ENCODE assay signal across 9 cellular contexts in genomic region chr10:23516530-23516929, GRCh38.
A peak's percentile ranks its signal among the peaks of the same experiment; 100 is the strongest.
DNase-seq lines count a peak whose midpoint lies in the region; ATAC-seq and TF ChIP-seq lines count a peak whose summit lies in the region.
"Had no signal": no experiment of that assay in that cellular context is flagged by ENCODE, and none has a peak within 500 bp of the region (broad histone marks: within the 10 kb centered on the region; RNA-seq: fewer than 3 reads in every experiment).

No MANE protein-coding gene starts in this region.

- no peak overlapping the region; the same call in 1 of the 2 replicates for H3K27ac ChIP-seq in DND-41 (ENCODE audit: low read length)
- H3K27ac ChIP-seq in neural cell (ENCODE audit: low read length) = no peak overlapping the region

- ATAC-seq in DND-41 (ENCODE audit: insufficient read depth, low read depth) (peak; percentile 86), HG03439 (IDR thresholded peaks at IDR 0.05; ENCODE audit: unreplicated experiment) (no peak)
- ATAC-seq in activated naive CD4-positive, alpha-beta T cell treated with anti-CD3 and anti-CD28 coated beads, Interleukin-2, amount 50 U/mL, for 72 hours = no peak

- H3K9ac ChIP-seq in DND-41 (ENCODE audit: low read depth, low read length) (no peak overlapping the region), neural cell (ENCODE audit: low read length) (no peak overlapping the region)

- DNase-seq in DND-41 (peak; percentile 33), MV-4-11 (lab: John Stamatoyannopoulos, UW) (peak; percentile 20), choroid plexus epithelial cell (ENCODE audit: low read depth) (peak; percentile 67), glutamatergic neuron (no peak), NCI-H2107 (lab: John Stamatoyannopoulos, UW) (no peak)
- DNase-seq in activated naive CD4-positive, alpha-beta T cell treated with anti-CD3 and anti-CD28 coated beads, Interleukin-2, amount 50 U/mL, for 72 hours (ENCODE audit: low spot score in 2 of 2) = no peak
- DNase-seq: activated naive CD4-positive, alpha-beta T cell treated with anti-CD3 and anti-CD28 coated beads for 36 hours had no signal

- H3K4me3 Mint-ChIP-seq in glutamatergic neuron (ENCODE audit: unreplicated experiment) = no peak overlapping the region
- H3K4me3 Mint-ChIP-seq: activated naive CD4-positive, alpha-beta T cell treated with anti-CD3 and anti-CD28 coated beads for 36 hours had no signal

- no peak overlapping the region for H3K27ac Mint-ChIP-seq in glutamatergic neuron (ENCODE audit: unreplicated experiment)
- no peak overlapping the region for H3K27ac Mint-ChIP-seq in activated naive CD4-positive, alpha-beta T cell treated with anti-CD3 and anti-CD28 coated beads, Interleukin-2, amount 50 U/mL, for 72 hours
- H3K27ac Mint-ChIP-seq: activated naive CD4-positive, alpha-beta T cell treated with anti-CD3 and anti-CD28 coated beads for 36 hours had no signal

- no peaks in the 10 kb centered on the region for H3K36me3 ChIP-seq in DND-41 (ENCODE audit: insufficient read depth, low read length)
- H3K36me3 ChIP-seq in neural cell (ENCODE audit: insufficient read depth, low read length) = no peaks in the 10 kb centered on the region

- H3K27me3 ChIP-seq in DND-41 (ENCODE audit: insufficient read depth, low read length, poor library complexity) = no peaks in the 10 kb centered on the region
- no peaks in the 10 kb centered on the region for H3K27me3 ChIP-seq in neural cell (ENCODE audit: insufficient read depth, low read depth, low read length)

- no peaks in the 10 kb centered on the region for H3F3A ChIP-seq in neural cell (ENCODE audit: insufficient read depth, low read length, poor library complexity, severe bottlenecking)

- TF ChIP-seq CTCF in DND-41 (IDR thresholded peaks at IDR 0.05; ENCODE audit: borderline replicate concordance, extremely low read depth, low read length, poor library complexity, severe bottlenecking) (peak; percentile 84), choroid plexus epithelial cell (conservative IDR thresholded peaks at IDR 0.05; ENCODE audit: low read depth, low read length) (peak; percentile 75), neural cell (IDR thresholded peaks at IDR 0.05; ENCODE audit: poor library complexity, severe bottlenecking) (peak; percentile 88), glutamatergic neuron (IDR thresholded peaks at IDR 0.05; ENCODE audit: partially characterized antibody, unreplicated experiment) (no peak)

- H3K27me3 Mint-ChIP-seq in glutamatergic neuron (ENCODE audit: unreplicated experiment) = no peaks in the 10 kb centered on the region

- no peak overlapping the region for H3K4me2 ChIP-seq in DND-41 (ENCODE audit: insufficient read depth, low read length)
- no peak overlapping the region for H3K4me2 ChIP-seq in neural cell (ENCODE audit: low read length)

- TF ChIP-seq EP300 in neural cell (conservative IDR thresholded peaks at IDR 0.05; ENCODE audit: poor library complexity, severe bottlenecking) = no peak

- no peaks in the 10 kb centered on the region for H4K20me1 ChIP-seq in DND-41 (ENCODE audit: insufficient read depth, low read length)
- no peaks in the 10 kb centered on the region for H4K20me1 ChIP-seq in neural cell (ENCODE audit: insufficient read depth)

- no peaks in the 10 kb centered on the region for H3K4me1 ChIP-seq in DND-41 (ENCODE audit: insufficient read depth, low read length)

- H2AFZ ChIP-seq in DND-41 (ENCODE audit: low read depth, low read length) (no peak overlapping the region), neural cell (ENCODE audit: low read depth, low read length) (no peak overlapping the region)

- no peaks in the 10 kb centered on the region for H3K4me1 Mint-ChIP-seq in glutamatergic neuron (ENCODE audit: low read depth, unreplicated experiment)

- H3K4me3 ChIP-seq in DND-41 (ENCODE audit: low read depth in 1 of 2, low read length in 2 of 2) = no peak overlapping the region
- no peak overlapping the region for H3K4me3 ChIP-seq in choroid plexus epithelial cell (ENCODE audit: low read depth, low read length)
- H3K4me3 ChIP-seq in neural cell (ENCODE audit: low read length) = no peak overlapping the region

- TF ChIP-seq RAD21 in neural cell (conservative IDR thresholded peaks at IDR 0.05) = peak; percentile 94

- H3K9me3 ChIP-seq in DND-41 (ENCODE audit: insufficient read depth, low read length, severe bottlenecking) (no peaks in the 10 kb centered on the region), neural cell (ENCODE audit: low read length) (no peaks in the 10 kb centered on the region)

- peaks cover 2% of the 10 kb centered on the region for H3K9me3 Mint-ChIP-seq in glutamatergic neuron (ENCODE audit: unreplicated experiment)
- H3K9me3 Mint-ChIP-seq in activated naive CD4-positive, alpha-beta T cell treated with anti-CD3 and anti-CD28 coated beads, Interleukin-2, amount 50 U/mL, for 72 hours = peaks cover 0 to 14% of the 10 kb centered on the region in 2 donors
- H3K9me3 Mint-ChIP-seq: activated naive CD4-positive, alpha-beta T cell treated with anti-CD3 and anti-CD28 coated beads for 36 hours had no signal

- no peaks in the 10 kb centered on the region for H3K36me3 Mint-ChIP-seq in glutamatergic neuron (ENCODE audit: unreplicated experiment)
- H3K36me3 Mint-ChIP-seq in activated naive CD4-positive, alpha-beta T cell treated with anti-CD3 and anti-CD28 coated beads, Interleukin-2, amount 50 U/mL, for 72 hours = no peaks in the 10 kb centered on the region

- H3K79me2 ChIP-seq in DND-41 (ENCODE audit: insufficient read depth, low read length) = no peaks in the 10 kb centered on the region
- H3K79me2 ChIP-seq in neural cell (replicated peaks; ENCODE audit: insufficient read depth, low read length) = no peaks in the 10 kb centered on the region

- no peaks in the 10 kb centered on the region for H3K9me2 ChIP-seq in neural cell (ENCODE audit: insufficient read depth, low read length)

TF ChIP-seq in neural cell, 6 proteins besides CTCF, POLR2A, EP300 and RAD21:
- TF ChIP-seq SMC3 (conservative IDR thresholded peaks at IDR 0.05; ENCODE audit: poor library complexity) (peak; percentile 94), MXI1 (conservative IDR thresholded peaks at IDR 0.05; ENCODE audit: poor library complexity, severe bottlenecking) (no peak), POLR2AphosphoS5 (IDR thresholded peaks at IDR 0.05) (no peak)
TF ChIP-seq in neural cell: peak in this region for 1.

Comparison
In these comparisons a context has a peak if more than half of its experiments do, and no peak if none do; other contexts are left out.
1. DNase-seq: peak in DND-41 (single experiment), MV-4-11 (single experiment) and choroid plexus epithelial cell (single experiment); none in glutamatergic neuron (single experiment), activated naive CD4-positive, alpha-beta T cell treated with anti-CD3 and anti-CD28 coated beads, Interleukin-2, amount 50 U/mL, for 72 hours (0 of 2) and NCI-H2107 (single experiment).